2 cellular contexts compared by ENCODE assay signal in genomic region chr3:181860243-181860642, GRCh38.
A peak's percentile ranks its signal among the peaks of the same experiment; 100 is the strongest.
TF ChIP-seq lines count a peak whose summit lies in the region.

No MANE protein-coding gene starts in this region.

TF ChIP-seq in GM23338, 12 proteins besides CTCF, POLR2A, EP300 and RAD21 (continued from another document):
- peak; percentile 70 for TF ChIP-seq ZNF462 (CRISPR knock-in tag; IDR thresholded peaks at IDR 0.05)
- TF ChIP-seq ZNF331 (CRISPR knock-in tag; IDR thresholded peaks at IDR 0.05; ENCODE audit: low read depth), result no peak
- TF ChIP-seq NANOG (IDR thresholded peaks at IDR 0.05; ENCODE audit: borderline replicate concordance), result peak; percentile 95

TF ChIP-seq in WTC11, 78 proteins besides CTCF, POLR2A, EP300 and RAD21 (continued from another document):
- TF ChIP-seq ZNF425 (CRISPR knock-in tag; conservative IDR thresholded peaks at IDR 0.05) (no peak), ZSCAN18 (CRISPR knock-in tag; IDR thresholded peaks at IDR 0.05) (no peak), IRF1 (CRISPR knock-in tag; IDR thresholded peaks at IDR 0.05) (no peak), TCF7 (CRISPR knock-in tag; IDR thresholded peaks at IDR 0.05; ENCODE audit: low read depth) (no peak), HMGXB4 (CRISPR knock-in tag; IDR thresholded peaks at IDR 0.05) (no peak), ZNF138 (CRISPR knock-in tag; conservative IDR thresholded peaks at IDR 0.05) (no peak), E2F5 (CRISPR knock-in tag; IDR thresholded peaks at IDR 0.05) (no peak), CBFB (CRISPR knock-in tag; IDR thresholded peaks at IDR 0.05; ENCODE audit: low read depth) (no peak), RORB (CRISPR knock-in tag; IDR thresholded peaks at IDR 0.05) (no peak), AFF4 (CRISPR knock-in tag; IDR thresholded peaks at IDR 0.05; ENCODE audit: borderline replicate concordance) (no peak), TEAD1 (CRISPR knock-in tag; IDR thresholded peaks at IDR 0.05) (peak; percentile 38; the same call in 1 of the 2 replicates), FOXK1 (CRISPR knock-in tag; IDR thresholded peaks at IDR 0.05) (no peak; the same call in 1 of the 2 replicates), JUN (CRISPR knock-in tag; IDR thresholded peaks at IDR 0.05) (no peak)
